In the genomic region with DNA sequence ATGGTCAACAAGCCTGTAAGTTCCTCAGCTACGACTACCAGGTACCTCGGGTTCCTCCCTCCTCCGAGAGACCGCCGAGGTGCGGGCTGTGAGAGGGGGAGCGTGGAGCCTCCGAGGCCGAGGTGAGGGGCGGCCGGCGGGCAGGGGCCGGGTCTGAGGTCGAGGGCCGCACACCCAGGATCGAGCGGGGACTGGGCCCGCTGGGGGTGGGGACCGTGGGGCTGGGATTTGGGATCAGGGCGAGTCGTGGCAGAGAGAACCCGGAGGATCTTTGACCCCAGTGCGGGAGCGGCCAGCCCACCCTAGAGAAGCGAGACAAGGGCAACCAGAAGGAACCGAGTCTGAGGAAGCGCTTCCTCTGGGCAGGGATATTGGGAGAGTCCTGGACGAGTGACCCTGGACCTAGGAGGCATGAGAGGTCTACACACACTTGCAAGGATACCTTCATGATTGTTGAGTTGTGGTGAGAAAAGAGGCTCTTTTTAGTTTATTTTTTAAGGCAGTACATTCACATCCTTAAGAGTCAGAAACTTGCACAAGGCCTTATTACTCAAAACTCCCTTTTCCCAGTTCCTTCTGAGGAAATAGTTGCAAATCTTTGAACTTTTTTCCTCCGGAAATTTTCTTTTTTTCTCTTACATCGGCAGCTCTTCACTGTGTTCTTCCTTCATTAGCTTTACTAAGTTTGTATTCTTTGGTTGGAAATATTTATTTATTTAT, we compare ENCODE assay signal across 8 cellular contexts. TPM values are rescaled to one million over a fixed set of nuclear protein-coding genes. Genes with fewer than 3 reads are reported as not detected.
DNase-seq lines count a peak whose midpoint lies in the region; ATAC-seq and TF ChIP-seq lines count a peak whose summit lies in the region.

No MANE protein-coding gene starts in this region.

- H3K4me2 ChIP-seq in OCI-LY3 (ENCODE audit: low read length): peak overlapping the region; percentile 91

- peak overlapping the region; percentile 99 for H3K27ac Mint-ChIP-seq in Calu3 (ENCODE audit: unreplicated experiment)
- H3K27ac Mint-ChIP-seq in naive thymus-derived CD8-positive, alpha-beta T cell: peak overlapping the region; percentile 88 to 100 (median 98)

- TF ChIP-seq CTCF in Calu3 (IDR thresholded peaks at IDR 0.05; ENCODE audit: unreplicated experiment): no peak
- TF ChIP-seq CTCF in OCI-LY3 (IDR thresholded peaks at IDR 0.05; ENCODE audit: low read depth, low read length): no peak

- no peak overlapping the region for H2AFZ ChIP-seq in OCI-LY3 (ENCODE audit: low read depth, low read length)

- no peaks in the 10 kb centered on the region for H3K27me3 Mint-ChIP-seq in Calu3 (ENCODE audit: unreplicated experiment)
- no peaks in the 10 kb centered on the region for H3K27me3 Mint-ChIP-seq in naive thymus-derived CD8-positive, alpha-beta T cell

- no peak overlapping the region; the same call in 1 of the 2 replicates for H3K27ac ChIP-seq in OCI-LY3 (ENCODE audit: low read length)

- H3K9me3 ChIP-seq in OCI-LY3 (ENCODE audit: insufficient read depth, low read length): no peaks in the 10 kb centered on the region
- no peaks in the 10 kb centered on the region for H3K9me3 ChIP-seq in endocrine pancreas (ENCODE audit: control insufficient read depth, low read length)

- no peaks in the 10 kb centered on the region for H3K9me3 Mint-ChIP-seq in Calu3 (ENCODE audit: low read depth, unreplicated experiment)
- peaks cover 0 to 2% (median 0%) of the 10 kb centered on the region in 9 donors for H3K9me3 Mint-ChIP-seq in naive thymus-derived CD8-positive, alpha-beta T cell

- BruUV-seq in Calu3 (replicated peaks; lab: Mats Ljungman, UMichigan): TSS peak; percentile 67

- no peaks in the 10 kb centered on the region for H3K4me1 ChIP-seq in OCI-LY3 (ENCODE audit: low read length)
- H3K4me1 ChIP-seq in endocrine pancreas (ENCODE audit: control insufficient read depth, insufficient read depth, low read length): no peaks in the 10 kb centered on the region

- H3K4me3 Mint-ChIP-seq in Calu3 (ENCODE audit: low read depth, unreplicated experiment): peak overlapping the region; percentile 99
- H3K4me3 Mint-ChIP-seq in naive thymus-derived CD8-positive, alpha-beta T cell: peak overlapping the region; percentile 86 to 100 (median 96)

- H3K4me3 ChIP-seq in OCI-LY3 (ENCODE audit: low read length) (peak overlapping the region; percentile 100), endocrine pancreas (ENCODE audit: control insufficient read depth, insufficient read depth, low read length) (peak overlapping the region; percentile 75)

- H3K36me3 ChIP-seq in OCI-LY3 (replicated peaks; ENCODE audit: low read depth, low read length) (no peaks in the 10 kb centered on the region), endocrine pancreas (ENCODE audit: control insufficient read depth, insufficient read depth, low read length) (no peaks in the 10 kb centered on the region)

- intact Hi-C loops in Calu3 (cut with micrococcal nuclease; ENCODE audit: unreplicated experiment): no loop called here

- CTCF ChIA-PET in Calu3 (lab: Charles Lee): no interaction called here

- DNase-seq in Calu3: no peak
- DNase-seq in naive thymus-derived CD8-positive, alpha-beta T cell: no peak
- no peak for DNase-seq in cortex of kidney (lab: John Stamatoyannopoulos, UW)
- DNase-seq in mucosa of gallbladder (ENCODE audit: low spot score): no peak

- ATAC-seq in naive thymus-derived CD8-positive, alpha-beta T cell: peak; percentile 85 to 88
- ATAC-seq in GM21825 (IDR thresholded peaks at IDR 0.05; ENCODE audit: unreplicated experiment) (no peak), HG02870 (IDR thresholded peaks at IDR 0.05; ENCODE audit: unreplicated experiment) (no peak)

- peaks cover 8% of the 10 kb centered on the region for H3K4me1 Mint-ChIP-seq in Calu3 (ENCODE audit: low read depth, unreplicated experiment)
- peaks cover 4 to 31% (median 25%) of the 10 kb centered on the region in 4 donors for H3K4me1 Mint-ChIP-seq in naive thymus-derived CD8-positive, alpha-beta T cell

- H3K79me2 ChIP-seq in OCI-LY3 (ENCODE audit: low read length): peaks cover 5% of the 10 kb centered on the region; the same call in 1 of the 2 replicates

- POLR2A ChIA-PET in naive thymus-derived CD8-positive, alpha-beta T cell (lab: Charles Lee): interaction anchor here (0.8 to 3.7 kb wide), 14 partner anchors 8 to 299 kb away, joined by 3 to 39 read pairs (median 5); a partner anchor contains a TSS

- H3K36me3 Mint-ChIP-seq in Calu3 (ENCODE audit: insufficient read depth, unreplicated experiment): peaks cover 29% of the 10 kb centered on the region
- H3K36me3 Mint-ChIP-seq in naive thymus-derived CD8-positive, alpha-beta T cell: peaks cover 0 to 2% (median 0%) of the 10 kb centered on the region in 3 donors

- H3K9ac ChIP-seq in OCI-LY3 (ENCODE audit: low read length) (peak overlapping the region; percentile 93), endocrine pancreas (ENCODE audit: control insufficient read depth, insufficient read depth, low read length) (peak overlapping the region; percentile 42)

- no peaks in the 10 kb centered on the region for H4K20me1 ChIP-seq in OCI-LY3 (ENCODE audit: insufficient read depth, low read length)

- H3K27me3 ChIP-seq in OCI-LY3 (ENCODE audit: low read depth, low read length) (no peaks in the 10 kb centered on the region), endocrine pancreas (ENCODE audit: control insufficient read depth, insufficient read depth, low read length) (no peaks in the 10 kb centered on the region)

RNA-seq across cellular contexts. Expression of a gene that starts 0.4 kb away (rescaled TPM):
- total RNA-seq in Calu3 (2022) (2.5 and 3.4 TPM in 2 replicates), mucosa of gallbladder (5.9 TPM)
- total RNA-seq in naive thymus-derived CD8-positive, alpha-beta T cell: 1 to 10 TPM; 4.4 to 5.4 TPM
- 1 to 10 TPM; 4.0 to 6.0 (median 5.1) TPM for polyA plus RNA-seq in naive thymus-derived CD8-positive, alpha-beta T cell

RNA-seq across cellular contexts. Expression of a gene that starts 28.3 kb away (rescaled TPM):
- 256 and 275 TPM in 2 replicates for total RNA-seq in Calu3 (2022)
- 100 to 1,000 TPM; 155 to 168 TPM for total RNA-seq in naive thymus-derived CD8-positive, alpha-beta T cell
- polyA plus RNA-seq in naive thymus-derived CD8-positive, alpha-beta T cell: 100 to 1,000 TPM; 160 to 202 (median 174) TPM
- 184 TPM for total RNA-seq in mucosa of gallbladder

Comparison
In these comparisons a context has a peak if more than half of its experiments do, and no peak if none do; other contexts are left out.
1. ATAC-seq: peak in naive thymus-derived CD8-positive, alpha-beta T cell (2 of 2); none in GM21825 (single experiment) and HG02870 (single experiment).